Comparison of ENCODE assay signal across 1 cellular context in the genomic region with DNA sequence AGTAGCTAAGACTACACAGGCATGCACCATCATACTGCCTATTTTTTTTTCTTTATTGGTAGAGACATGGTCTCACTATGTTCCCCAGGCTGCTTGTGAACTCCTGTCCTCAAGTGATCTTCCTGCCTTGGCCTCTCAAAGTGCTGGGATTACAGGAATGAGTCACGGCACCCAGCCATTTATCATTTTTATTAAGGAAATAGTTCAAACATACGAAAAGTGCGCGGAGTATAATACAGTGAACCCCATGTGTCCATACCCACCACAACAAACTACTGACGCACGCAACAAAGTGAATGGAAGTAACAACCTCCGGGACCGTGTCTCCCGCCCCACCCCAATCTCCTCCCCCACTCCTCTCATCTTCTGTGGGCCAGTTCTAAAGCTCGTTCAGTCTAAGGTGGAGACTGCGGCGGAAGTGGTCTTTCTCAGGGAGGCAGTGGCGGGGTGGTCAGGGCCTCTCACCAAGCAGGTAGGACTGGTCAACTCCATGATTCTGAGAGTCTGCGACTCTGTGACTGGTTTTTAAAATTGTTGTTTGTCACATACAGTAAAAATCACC.
A peak's percentile ranks its signal among the peaks of the same experiment; 100 is the strongest.
TF ChIP-seq lines count a peak whose summit lies in the region.

No MANE protein-coding gene starts in this region.

TF ChIP-seq in K562, 482 proteins besides CTCF, POLR2A, EP300 and RAD21 (continued from another document and continues in another):
- TF ChIP-seq RBM39 (optimal IDR thresholded peaks at IDR 0.05; ENCODE audit: low read depth, low read length) (no peak), ZNF347 (CRISPR knock-in tag; IDR thresholded peaks at IDR 0.05; ENCODE audit: low read depth) (no peak), ZNF134 (CRISPR knock-in tag; conservative IDR thresholded peaks at IDR 0.05) (no peak), SMAD2 (IDR thresholded peaks at IDR 0.05; ENCODE audit: low read depth, low read length) (no peak), CBX3 (IDR thresholded peaks at IDR 0.05; ENCODE audit: borderline replicate concordance in 1 of 2, low read length in 2 of 2) (no peak), ZNF436 (CRISPR knock-in tag; IDR thresholded peaks at IDR 0.05) (no peak), EWSR1 (IDR thresholded peaks at IDR 0.05; ENCODE audit: borderline replicate concordance, low read depth, partially characterized antibody) (no peak), ZNF561 (CRISPR knock-in tag; conservative IDR thresholded peaks at IDR 0.05) (no peak), LARP7 (IDR thresholded peaks at IDR 0.05) (no peak), CREM (IDR thresholded peaks at IDR 0.05; ENCODE audit: low read depth) (no peak), JUND (IDR thresholded peaks at IDR 0.05; ENCODE audit: borderline replicate concordance, low read depth, low read length) (no peak), JUND (tag; IDR thresholded peaks at IDR 0.05; ENCODE audit: borderline replicate concordance, low read depth, low read length) (peak; percentile 48; the same call in 1 of the 3 replicates), ZNF75A (CRISPR knock-in tag; IDR thresholded peaks at IDR 0.05) (no peak), TEAD4 (IDR thresholded peaks at IDR 0.05; ENCODE audit: low read length) (no peak), TEAD4 (CRISPR knock-in tag; IDR thresholded peaks at IDR 0.05; ENCODE audit: borderline replicate concordance) (no peak), ZNF311 (CRISPR knock-in tag; IDR thresholded peaks at IDR 0.05) (no peak), HDGF (IDR thresholded peaks at IDR 0.05) (no peak), FOXA3 (CRISPR knock-in tag; conservative IDR thresholded peaks at IDR 0.05 in 1 of 2, IDR thresholded peaks at IDR 0.05 in 1 of 2) (no peak), ZNF668 (CRISPR knock-in tag; IDR thresholded peaks at IDR 0.05) (no peak), MYNN (IDR thresholded peaks at IDR 0.05) (no peak), MYNN (CRISPR knock-in tag; IDR thresholded peaks at IDR 0.05) (no peak), SAFB (IDR thresholded peaks at IDR 0.05; ENCODE audit: borderline replicate concordance, low read depth, low read length) (no peak)
- TF ChIP-seq, protein P1, sequence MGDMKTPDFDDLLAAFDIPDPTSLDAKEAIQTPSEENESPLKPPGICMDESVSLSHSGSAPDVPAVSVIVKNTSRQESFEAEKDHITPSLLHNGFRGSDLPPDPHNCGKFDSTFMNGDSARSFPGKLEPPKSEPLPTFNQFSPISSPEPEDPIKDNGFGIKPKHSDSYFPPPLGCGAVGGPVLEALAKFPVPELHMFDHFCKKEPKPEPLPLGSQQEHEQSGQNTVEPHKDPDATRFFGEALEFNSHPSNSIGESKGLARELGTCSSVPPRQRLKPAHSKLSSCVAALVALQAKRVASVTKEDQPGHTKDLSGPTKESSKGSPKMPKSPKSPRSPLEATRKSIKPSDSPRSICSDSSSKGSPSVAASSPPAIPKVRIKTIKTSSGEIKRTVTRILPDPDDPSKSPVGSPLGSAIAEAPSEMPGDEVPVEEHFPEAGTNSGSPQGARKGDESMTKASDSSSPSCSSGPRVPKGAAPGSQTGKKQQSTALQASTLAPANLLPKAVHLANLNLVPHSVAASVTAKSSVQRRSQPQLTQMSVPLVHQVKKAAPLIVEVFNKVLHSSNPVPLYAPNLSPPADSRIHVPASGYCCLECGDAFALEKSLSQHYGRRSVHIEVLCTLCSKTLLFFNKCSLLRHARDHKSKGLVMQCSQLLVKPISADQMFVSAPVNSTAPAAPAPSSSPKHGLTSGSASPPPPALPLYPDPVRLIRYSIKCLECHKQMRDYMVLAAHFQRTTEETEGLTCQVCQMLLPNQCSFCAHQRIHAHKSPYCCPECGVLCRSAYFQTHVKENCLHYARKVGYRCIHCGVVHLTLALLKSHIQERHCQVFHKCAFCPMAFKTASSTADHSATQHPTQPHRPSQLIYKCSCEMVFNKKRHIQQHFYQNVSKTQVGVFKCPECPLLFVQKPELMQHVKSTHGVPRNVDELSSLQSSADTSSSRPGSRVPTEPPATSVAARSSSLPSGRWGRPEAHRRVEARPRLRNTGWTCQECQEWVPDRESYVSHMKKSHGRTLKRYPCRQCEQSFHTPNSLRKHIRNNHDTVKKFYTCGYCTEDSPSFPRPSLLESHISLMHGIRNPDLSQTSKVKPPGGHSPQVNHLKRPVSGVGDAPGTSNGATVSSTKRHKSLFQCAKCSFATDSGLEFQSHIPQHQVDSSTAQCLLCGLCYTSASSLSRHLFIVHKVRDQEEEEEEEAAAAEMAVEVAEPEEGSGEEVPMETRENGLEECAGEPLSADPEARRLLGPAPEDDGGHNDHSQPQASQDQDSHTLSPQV (IDR thresholded peaks at IDR 0.05), result peak; percentile 53; the same call in 1 of the 2 replicates
- TF ChIP-seq, protein P2, sequence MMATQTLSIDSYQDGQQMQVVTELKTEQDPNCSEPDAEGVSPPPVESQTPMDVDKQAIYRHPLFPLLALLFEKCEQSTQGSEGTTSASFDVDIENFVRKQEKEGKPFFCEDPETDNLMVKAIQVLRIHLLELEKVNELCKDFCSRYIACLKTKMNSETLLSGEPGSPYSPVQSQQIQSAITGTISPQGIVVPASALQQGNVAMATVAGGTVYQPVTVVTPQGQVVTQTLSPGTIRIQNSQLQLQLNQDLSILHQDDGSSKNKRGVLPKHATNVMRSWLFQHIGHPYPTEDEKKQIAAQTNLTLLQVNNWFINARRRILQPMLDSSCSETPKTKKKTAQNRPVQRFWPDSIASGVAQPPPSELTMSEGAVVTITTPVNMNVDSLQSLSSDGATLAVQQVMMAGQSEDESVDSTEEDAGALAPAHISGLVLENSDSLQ (IDR thresholded peaks at IDR 0.05), result 0 out of 2 replicates have a peak, but pooled peaks have one; percentile 13
- TF ChIP-seq, protein P3, sequence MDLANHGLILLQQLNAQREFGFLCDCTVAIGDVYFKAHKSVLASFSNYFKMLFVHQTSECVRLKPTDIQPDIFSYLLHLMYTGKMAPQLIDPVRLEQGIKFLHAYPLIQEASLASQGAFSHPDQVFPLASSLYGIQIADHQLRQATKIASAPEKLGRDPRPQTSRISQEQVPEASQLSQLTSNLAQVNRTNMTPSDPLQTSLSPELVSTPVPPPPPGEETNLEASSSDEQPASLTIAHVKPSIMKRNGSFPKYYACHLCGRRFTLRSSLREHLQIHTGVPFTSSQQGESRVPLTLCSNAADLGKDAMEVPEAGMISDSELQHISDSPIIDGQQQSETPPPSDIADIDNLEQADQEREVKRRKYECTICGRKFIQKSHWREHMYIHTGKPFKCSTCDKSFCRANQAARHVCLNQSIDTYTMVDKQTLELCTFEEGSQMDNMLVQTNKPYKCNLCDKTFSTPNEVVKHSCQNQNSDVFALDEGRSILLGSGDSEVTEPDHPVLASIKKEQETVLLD (IDR thresholded peaks at IDR 0.05), result no peak
- TF ChIP-seq, protein P4, sequence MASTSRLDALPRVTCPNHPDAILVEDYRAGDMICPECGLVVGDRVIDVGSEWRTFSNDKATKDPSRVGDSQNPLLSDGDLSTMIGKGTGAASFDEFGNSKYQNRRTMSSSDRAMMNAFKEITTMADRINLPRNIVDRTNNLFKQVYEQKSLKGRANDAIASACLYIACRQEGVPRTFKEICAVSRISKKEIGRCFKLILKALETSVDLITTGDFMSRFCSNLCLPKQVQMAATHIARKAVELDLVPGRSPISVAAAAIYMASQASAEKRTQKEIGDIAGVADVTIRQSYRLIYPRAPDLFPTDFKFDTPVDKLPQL (IDR thresholded peaks at IDR 0.05; ENCODE audit: extremely low read depth, insufficient read length), result no peak
- TF ChIP-seq, protein P5, sequence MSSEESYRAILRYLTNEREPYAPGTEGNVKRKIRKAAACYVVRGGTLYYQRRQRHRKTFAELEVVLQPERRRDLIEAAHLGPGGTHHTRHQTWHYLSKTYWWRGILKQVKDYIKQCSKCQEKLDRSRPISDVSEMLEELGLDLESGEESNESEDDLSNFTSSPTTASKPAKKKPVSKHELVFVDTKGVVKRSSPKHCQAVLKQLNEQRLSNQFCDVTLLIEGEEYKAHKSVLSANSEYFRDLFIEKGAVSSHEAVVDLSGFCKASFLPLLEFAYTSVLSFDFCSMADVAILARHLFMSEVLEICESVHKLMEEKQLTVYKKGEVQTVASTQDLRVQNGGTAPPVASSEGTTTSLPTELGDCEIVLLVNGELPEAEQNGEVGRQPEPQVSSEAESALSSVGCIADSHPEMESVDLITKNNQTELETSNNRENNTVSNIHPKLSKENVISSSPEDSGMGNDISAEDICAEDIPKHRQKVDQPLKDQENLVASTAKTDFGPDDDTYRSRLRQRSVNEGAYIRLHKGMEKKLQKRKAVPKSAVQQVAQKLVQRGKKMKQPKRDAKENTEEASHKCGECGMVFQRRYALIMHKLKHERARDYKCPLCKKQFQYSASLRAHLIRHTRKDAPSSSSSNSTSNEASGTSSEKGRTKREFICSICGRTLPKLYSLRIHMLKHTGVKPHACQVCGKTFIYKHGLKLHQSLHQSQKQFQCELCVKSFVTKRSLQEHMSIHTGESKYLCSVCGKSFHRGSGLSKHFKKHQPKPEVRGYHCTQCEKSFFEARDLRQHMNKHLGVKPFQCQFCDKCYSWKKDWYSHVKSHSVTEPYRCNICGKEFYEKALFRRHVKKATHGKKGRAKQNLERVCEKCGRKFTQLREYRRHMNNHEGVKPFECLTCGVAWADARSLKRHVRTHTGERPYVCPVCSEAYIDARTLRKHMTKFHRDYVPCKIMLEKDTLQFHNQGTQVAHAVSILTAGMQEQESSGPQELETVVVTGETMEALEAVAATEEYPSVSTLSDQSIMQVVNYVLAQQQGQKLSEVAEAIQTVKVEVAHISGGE (CRISPR knock-in tag; IDR thresholded peaks at IDR 0.05), result no peak
- TF ChIP-seq, protein P6, sequence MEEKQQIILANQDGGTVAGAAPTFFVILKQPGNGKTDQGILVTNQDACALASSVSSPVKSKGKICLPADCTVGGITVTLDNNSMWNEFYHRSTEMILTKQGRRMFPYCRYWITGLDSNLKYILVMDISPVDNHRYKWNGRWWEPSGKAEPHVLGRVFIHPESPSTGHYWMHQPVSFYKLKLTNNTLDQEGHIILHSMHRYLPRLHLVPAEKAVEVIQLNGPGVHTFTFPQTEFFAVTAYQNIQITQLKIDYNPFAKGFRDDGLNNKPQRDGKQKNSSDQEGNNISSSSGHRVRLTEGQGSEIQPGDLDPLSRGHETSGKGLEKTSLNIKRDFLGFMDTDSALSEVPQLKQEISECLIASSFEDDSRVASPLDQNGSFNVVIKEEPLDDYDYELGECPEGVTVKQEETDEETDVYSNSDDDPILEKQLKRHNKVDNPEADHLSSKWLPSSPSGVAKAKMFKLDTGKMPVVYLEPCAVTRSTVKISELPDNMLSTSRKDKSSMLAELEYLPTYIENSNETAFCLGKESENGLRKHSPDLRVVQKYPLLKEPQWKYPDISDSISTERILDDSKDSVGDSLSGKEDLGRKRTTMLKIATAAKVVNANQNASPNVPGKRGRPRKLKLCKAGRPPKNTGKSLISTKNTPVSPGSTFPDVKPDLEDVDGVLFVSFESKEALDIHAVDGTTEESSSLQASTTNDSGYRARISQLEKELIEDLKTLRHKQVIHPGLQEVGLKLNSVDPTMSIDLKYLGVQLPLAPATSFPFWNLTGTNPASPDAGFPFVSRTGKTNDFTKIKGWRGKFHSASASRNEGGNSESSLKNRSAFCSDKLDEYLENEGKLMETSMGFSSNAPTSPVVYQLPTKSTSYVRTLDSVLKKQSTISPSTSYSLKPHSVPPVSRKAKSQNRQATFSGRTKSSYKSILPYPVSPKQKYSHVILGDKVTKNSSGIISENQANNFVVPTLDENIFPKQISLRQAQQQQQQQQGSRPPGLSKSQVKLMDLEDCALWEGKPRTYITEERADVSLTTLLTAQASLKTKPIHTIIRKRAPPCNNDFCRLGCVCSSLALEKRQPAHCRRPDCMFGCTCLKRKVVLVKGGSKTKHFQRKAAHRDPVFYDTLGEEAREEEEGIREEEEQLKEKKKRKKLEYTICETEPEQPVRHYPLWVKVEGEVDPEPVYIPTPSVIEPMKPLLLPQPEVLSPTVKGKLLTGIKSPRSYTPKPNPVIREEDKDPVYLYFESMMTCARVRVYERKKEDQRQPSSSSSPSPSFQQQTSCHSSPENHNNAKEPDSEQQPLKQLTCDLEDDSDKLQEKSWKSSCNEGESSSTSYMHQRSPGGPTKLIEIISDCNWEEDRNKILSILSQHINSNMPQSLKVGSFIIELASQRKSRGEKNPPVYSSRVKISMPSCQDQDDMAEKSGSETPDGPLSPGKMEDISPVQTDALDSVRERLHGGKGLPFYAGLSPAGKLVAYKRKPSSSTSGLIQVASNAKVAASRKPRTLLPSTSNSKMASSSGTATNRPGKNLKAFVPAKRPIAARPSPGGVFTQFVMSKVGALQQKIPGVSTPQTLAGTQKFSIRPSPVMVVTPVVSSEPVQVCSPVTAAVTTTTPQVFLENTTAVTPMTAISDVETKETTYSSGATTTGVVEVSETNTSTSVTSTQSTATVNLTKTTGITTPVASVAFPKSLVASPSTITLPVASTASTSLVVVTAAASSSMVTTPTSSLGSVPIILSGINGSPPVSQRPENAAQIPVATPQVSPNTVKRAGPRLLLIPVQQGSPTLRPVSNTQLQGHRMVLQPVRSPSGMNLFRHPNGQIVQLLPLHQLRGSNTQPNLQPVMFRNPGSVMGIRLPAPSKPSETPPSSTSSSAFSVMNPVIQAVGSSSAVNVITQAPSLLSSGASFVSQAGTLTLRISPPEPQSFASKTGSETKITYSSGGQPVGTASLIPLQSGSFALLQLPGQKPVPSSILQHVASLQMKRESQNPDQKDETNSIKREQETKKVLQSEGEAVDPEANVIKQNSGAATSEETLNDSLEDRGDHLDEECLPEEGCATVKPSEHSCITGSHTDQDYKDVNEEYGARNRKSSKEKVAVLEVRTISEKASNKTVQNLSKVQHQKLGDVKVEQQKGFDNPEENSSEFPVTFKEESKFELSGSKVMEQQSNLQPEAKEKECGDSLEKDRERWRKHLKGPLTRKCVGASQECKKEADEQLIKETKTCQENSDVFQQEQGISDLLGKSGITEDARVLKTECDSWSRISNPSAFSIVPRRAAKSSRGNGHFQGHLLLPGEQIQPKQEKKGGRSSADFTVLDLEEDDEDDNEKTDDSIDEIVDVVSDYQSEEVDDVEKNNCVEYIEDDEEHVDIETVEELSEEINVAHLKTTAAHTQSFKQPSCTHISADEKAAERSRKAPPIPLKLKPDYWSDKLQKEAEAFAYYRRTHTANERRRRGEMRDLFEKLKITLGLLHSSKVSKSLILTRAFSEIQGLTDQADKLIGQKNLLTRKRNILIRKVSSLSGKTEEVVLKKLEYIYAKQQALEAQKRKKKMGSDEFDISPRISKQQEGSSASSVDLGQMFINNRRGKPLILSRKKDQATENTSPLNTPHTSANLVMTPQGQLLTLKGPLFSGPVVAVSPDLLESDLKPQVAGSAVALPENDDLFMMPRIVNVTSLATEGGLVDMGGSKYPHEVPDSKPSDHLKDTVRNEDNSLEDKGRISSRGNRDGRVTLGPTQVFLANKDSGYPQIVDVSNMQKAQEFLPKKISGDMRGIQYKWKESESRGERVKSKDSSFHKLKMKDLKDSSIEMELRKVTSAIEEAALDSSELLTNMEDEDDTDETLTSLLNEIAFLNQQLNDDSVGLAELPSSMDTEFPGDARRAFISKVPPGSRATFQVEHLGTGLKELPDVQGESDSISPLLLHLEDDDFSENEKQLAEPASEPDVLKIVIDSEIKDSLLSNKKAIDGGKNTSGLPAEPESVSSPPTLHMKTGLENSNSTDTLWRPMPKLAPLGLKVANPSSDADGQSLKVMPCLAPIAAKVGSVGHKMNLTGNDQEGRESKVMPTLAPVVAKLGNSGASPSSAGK (IDR thresholded peaks at IDR 0.05), result 0 out of 2 replicates have a peak, but pooled peaks have one; percentile 9
- TF ChIP-seq, protein P7, sequence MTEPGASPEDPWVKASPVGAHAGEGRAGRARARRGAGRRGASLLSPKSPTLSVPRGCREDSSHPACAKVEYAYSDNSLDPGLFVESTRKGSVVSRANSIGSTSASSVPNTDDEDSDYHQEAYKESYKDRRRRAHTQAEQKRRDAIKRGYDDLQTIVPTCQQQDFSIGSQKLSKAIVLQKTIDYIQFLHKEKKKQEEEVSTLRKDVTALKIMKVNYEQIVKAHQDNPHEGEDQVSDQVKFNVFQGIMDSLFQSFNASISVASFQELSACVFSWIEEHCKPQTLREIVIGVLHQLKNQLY (CRISPR knock-in tag; conservative IDR thresholded peaks at IDR 0.05), result no peak
